Comparison of ENCODE assay signal across 1 cellular context in genomic region chr1:195604287-195604686, GRCh38.
TF ChIP-seq lines count a peak whose summit lies in the region.

No MANE protein-coding gene starts in this region.

TF ChIP-seq in IMR-90, 13 proteins besides CTCF, POLR2A, EP300 and RAD21:
- TF ChIP-seq FOS (IDR thresholded peaks at IDR 0.05; ENCODE audit: low read depth, low read length) (peak; percentile 77), CEBPB (IDR thresholded peaks at IDR 0.05; ENCODE audit: low read depth, low read length) (peak; percentile 68), RFX5 (IDR thresholded peaks at IDR 0.05; ENCODE audit: low read depth, low read length) (no peak), BHLHE40 (IDR thresholded peaks at IDR 0.05; ENCODE audit: low read depth, low read length) (no peak), MAZ (IDR thresholded peaks at IDR 0.05; ENCODE audit: borderline replicate concordance, low read depth, low read length) (no peak), ELK1 (IDR thresholded peaks at IDR 0.05; ENCODE audit: borderline replicate concordance, low read depth, low read length) (no peak)
